In genomic region chr17:55237268-55237667, GRCh38 we compare ENCODE assay signal across 14 cellular contexts. TPM values are rescaled to one million over a fixed set of nuclear protein-coding genes. Genes with fewer than 3 reads are reported as not detected.
DNase-seq lines count a peak whose midpoint lies in the region; ATAC-seq, FAIRE-seq and TF ChIP-seq lines count a peak whose summit lies in the region.
"Had no signal": no experiment of that assay in that cellular context is flagged by ENCODE, and none has a peak within 500 bp of the region (broad histone marks: within the 10 kb centered on the region; RNA-seq: fewer than 3 reads in every experiment).

No MANE protein-coding gene starts in this region.

- H3K27me3 Mint-ChIP-seq in CD8-positive, alpha-beta T cell (ENCODE audit: low read depth) = peaks cover 19% of the 10 kb centered on the region
- H3K27me3 Mint-ChIP-seq in nephron (ENCODE audit: low read depth) = peaks cover 5% of the 10 kb centered on the region

- no peaks in the 10 kb centered on the region for H3K36me3 ChIP-seq in CD8-positive, alpha-beta T cell (ENCODE audit: insufficient read depth, low read length)
- H3K36me3 ChIP-seq in bronchial epithelial cell (ENCODE audit: control insufficient read depth, insufficient read depth, low read length) = no peaks in the 10 kb centered on the region
- H3K36me3 ChIP-seq: HAP-1 had no signal

- POLR2A ChIA-PET in CD8-positive, alpha-beta T cell (lab: Charles Lee) = interaction anchor here (0.9 to 2.5 kb wide), 3 partner anchors 10 to 147 kb away, joined by 3 to 18 read pairs (median 6); partner anchors contain the start of gene HLF

- no peaks in the 10 kb centered on the region for H3K27me3 ChIP-seq in CD8-positive, alpha-beta T cell (ENCODE audit: insufficient read depth, low read length)
- H3K27me3 ChIP-seq in bronchial epithelial cell (ENCODE audit: control insufficient read depth, insufficient read depth, low read length) = no peaks in the 10 kb centered on the region

- intact Hi-C loops in CD8-positive, alpha-beta T cell (cut with DNase I, micrococcal nuclease) = loop anchor here in 1 of 2 experiments (5.0 kb wide), 1 partner anchor 185 kb away; the partner anchor contains the start of gene MMD

- no peak for FAIRE-seq in bronchial epithelial cell (lab: Jason Lieb, UNC)

- peak; percentile 37 for ATAC-seq in CD8-positive, alpha-beta T cell
- ATAC-seq in HG02610 (IDR thresholded peaks at IDR 0.05; ENCODE audit: unreplicated experiment) = peak; percentile 36
- no peak for ATAC-seq in GM19463 (IDR thresholded peaks at IDR 0.05; ENCODE audit: unreplicated experiment)
- no peak for ATAC-seq in GM21526 (IDR thresholded peaks at IDR 0.05; ENCODE audit: low FRiP score, unreplicated experiment)

- H3K4me1 ChIP-seq in CD8-positive, alpha-beta T cell (ENCODE audit: insufficient read depth, low read length) = peaks cover 20% of the 10 kb centered on the region

- peak overlapping the region; percentile 60 for H3K27ac Mint-ChIP-seq in CD8-positive, alpha-beta T cell
- peak overlapping the region in 2 of 3 experiments; percentile 7 to 26 for H3K27ac Mint-ChIP-seq in nephron

- H3K4me1 Mint-ChIP-seq in CD8-positive, alpha-beta T cell (ENCODE audit: low read depth) = peaks cover 18% of the 10 kb centered on the region
- peaks cover 7% of the 10 kb centered on the region for H3K4me1 Mint-ChIP-seq in nephron

- TF ChIP-seq CTCF in CD8-positive, alpha-beta T cell (IDR thresholded peaks at IDR 0.05) = no peak
- TF ChIP-seq CTCF in bronchial epithelial cell (IDR thresholded peaks at IDR 0.05; ENCODE audit: insufficient read depth, low read length, severe bottlenecking) (no peak), nephron (IDR thresholded peaks at IDR 0.05; ENCODE audit: unreplicated experiment in 3 of 3) (no peak)

- H3K9me3 ChIP-seq in CD8-positive, alpha-beta T cell (ENCODE audit: low read length) = no peaks in the 10 kb centered on the region

- H3K9me3 Mint-ChIP-seq in CD8-positive, alpha-beta T cell = peaks cover 7% of the 10 kb centered on the region
- no peaks in the 10 kb centered on the region for H3K9me3 Mint-ChIP-seq in nephron

- peak overlapping the region; percentile 51 for H3K4me3 Mint-ChIP-seq in CD8-positive, alpha-beta T cell
- H3K4me3 Mint-ChIP-seq in nephron = peak overlapping the region; percentile 64 to 86 (median 71)

- H3K27ac ChIP-seq in CD8-positive, alpha-beta T cell (ENCODE audit: low read depth, low read length) = no peak overlapping the region

- no peak for DNase-seq in CD8-positive, alpha-beta T cell
- DNase-seq in bronchial epithelial cell (ENCODE audit: low read depth) (peak; percentile 31), DMS114 treated with DMSO at 0.1 percent for 48 hours (lab: John Stamatoyannopoulos, UW; ENCODE audit: unreplicated experiment) (no peak)
- DNase-seq in activated effector memory CD4-positive, alpha-beta T cell treated with Interleukin-2 at 50 U/mL for 16 hours = no peak
- DNase-seq: activated CD4-positive, CD25-positive, alpha-beta regulatory T cell treated with anti-CD3 and anti-CD28 coated beads, Interleukin-2, amount 50 U/mL, for 72 hours; aorta; COR-L47; left colon; NCI-H2171 had no signal

- CTCF ChIA-PET in CD8-positive, alpha-beta T cell (lab: Charles Lee) = interaction anchor here (0.9 kb wide), 1 partner anchor 12 kb away, joined by 3 read pairs; no protein-coding TSS in a partner anchor

- no peaks in the 10 kb centered on the region for H3K36me3 Mint-ChIP-seq in CD8-positive, alpha-beta T cell
- H3K36me3 Mint-ChIP-seq in nephron (ENCODE audit: low read depth) = no peaks in the 10 kb centered on the region

- H3K4me3 ChIP-seq in CD8-positive, alpha-beta T cell (ENCODE audit: low read depth, low read length) = no peak overlapping the region
- no peak overlapping the region for H3K4me3 ChIP-seq in bronchial epithelial cell (ENCODE audit: low read depth, low read length)

RNA-seq across cellular contexts. Expression of gene HLF, which starts 27.5 kb away (rescaled TPM):
- total RNA-seq in CD8-positive, alpha-beta T cell = under 1 TPM; 0.42 to 0.62 TPM
- total RNA-seq in bronchial epithelial cell = 0.26 and 0.51 TPM in 2 replicates

Comparison
In these comparisons a context has a peak if more than half of its experiments do, and no peak if none do; other contexts are left out.
1. ATAC-seq: peak in CD8-positive, alpha-beta T cell (single experiment) and HG02610 (single experiment); none in GM19463 (single experiment) and GM21526 (single experiment).